ENCODE assay signal across 8 cellular contexts in the genomic region with DNA sequence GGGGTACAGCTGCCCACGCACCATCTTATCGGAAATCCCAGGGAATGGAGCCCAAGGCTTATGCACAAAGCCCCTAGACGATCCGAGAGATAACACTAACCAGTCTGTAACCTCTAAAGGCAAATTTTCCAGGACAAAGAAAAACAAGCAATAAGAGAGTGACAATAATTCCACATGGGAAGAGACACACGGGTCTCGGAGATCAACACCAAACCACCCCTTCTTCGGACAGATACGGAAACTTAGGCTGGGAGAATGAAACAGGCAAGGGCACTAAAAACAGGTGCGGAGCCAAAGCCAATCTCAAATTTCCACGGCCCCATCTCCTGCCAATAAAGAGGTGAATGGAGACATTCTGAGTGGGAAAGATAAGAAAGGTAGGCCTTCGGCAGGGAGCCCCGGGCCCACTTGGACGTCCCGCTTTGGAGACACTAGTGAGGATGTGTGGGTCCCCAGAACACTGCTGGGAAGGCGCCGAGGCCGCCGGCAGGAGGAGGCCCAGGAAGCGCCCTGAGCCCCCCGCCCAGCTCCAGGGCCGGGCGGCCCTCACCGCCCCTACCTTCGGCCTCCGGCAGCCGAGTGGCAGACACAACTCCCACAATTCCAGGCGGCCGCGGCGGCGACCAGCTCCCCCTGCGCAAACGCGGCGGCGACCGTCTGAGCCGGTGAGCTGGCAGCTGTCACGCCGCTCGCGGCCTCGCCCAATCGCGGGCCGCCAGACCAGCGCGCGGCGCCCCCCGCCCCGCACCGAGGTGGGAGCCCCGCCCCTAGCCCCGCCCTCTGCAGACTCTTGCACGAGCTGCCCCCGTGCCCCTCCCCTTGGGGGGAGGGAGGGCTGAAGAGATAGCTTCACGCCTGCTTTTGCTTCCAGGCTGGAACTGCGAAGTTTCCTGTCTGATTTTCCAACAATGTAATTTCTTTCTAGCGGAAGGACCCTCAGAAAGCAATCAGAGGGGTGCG. TPM values are rescaled to one million over a fixed set of nuclear protein-coding genes. Genes with fewer than 3 reads are reported as not detected.
A peak's percentile ranks its signal among the peaks of the same experiment; 100 is the strongest.
DNase-seq lines count a peak whose midpoint lies in the region; ATAC-seq and TF ChIP-seq lines count a peak whose summit lies in the region.

TSS of gene SIL1 (minus strand) at position 659 of the 960 bp plus-strand sequence. CDS start 70,525 bp downstream, outside the sequence.

- no peaks in the 10 kb centered on the region for H3K27me3 ChIP-seq in right atrium auricular region
- no peaks in the 10 kb centered on the region for H3K27me3 ChIP-seq in psoas muscle (ENCODE audit: insufficient read depth in 3 of 3, low read length in 2 of 3)

- TF ChIP-seq POLR2A in GM18505 (IDR thresholded peaks at IDR 0.05; ENCODE audit: borderline replicate concordance, extremely low read depth, insufficient read depth, insufficient read length) = peak; percentile 97

- peak within 1 kb of the TSS; percentile 65 to 72 for H3K4me3 ChIP-seq in right atrium auricular region
- H3K4me3 ChIP-seq in psoas muscle = peak within 1 kb of the TSS; percentile 76
- H3K4me3 ChIP-seq in urinary bladder (ENCODE audit: low read depth, low read length) = peak within 1 kb of the TSS; percentile 64

- intact Hi-C loops in T-helper 2 cell treated with Interferon-gamma antibody and Interleukin-4, amounts not matched to agents 100 ng/mL and 5 ng/mL, for 36 hours (cut with micrococcal nuclease) = loop anchor here (2.0 to 5.0 kb wide), 9 partner anchors 74 to 655 kb away; partner anchors contain the start of genes ETF1, HSPA9, MATR3 and PAIP2
- intact Hi-C loops in psoas muscle (cut with DNase I) = loop anchor here (2.0 to 10.0 kb wide), 2 partner anchors 19 to 63 kb away; no protein-coding TSS in a partner anchor

- peaks cover 0 to 16% of the 10 kb centered on the region in 2 donors for H3K4me1 ChIP-seq in right atrium auricular region
- peaks cover 5% of the 10 kb centered on the region for H3K4me1 ChIP-seq in psoas muscle
- H3K4me1 ChIP-seq in urinary bladder (ENCODE audit: insufficient read depth) = no peaks in the 10 kb centered on the region

- H3K9me3 ChIP-seq in right atrium auricular region = no peaks in the 10 kb centered on the region
- H3K9me3 ChIP-seq in psoas muscle = no peaks in the 10 kb centered on the region

- H3K36me3 ChIP-seq in right atrium auricular region (no peaks in the 10 kb centered on the region), psoas muscle (ENCODE audit: insufficient read depth in 1 of 2, low read depth in 1 of 2) (peaks cover 2 to 10% of the 10 kb centered on the region in 2 donors), urinary bladder (ENCODE audit: insufficient read depth) (no peaks in the 10 kb centered on the region)

- DNase-seq in NCI-H1930 (lab: John Stamatoyannopoulos, UW) (peak; percentile 69 to 86), anterior cingulate cortex (lab: John Stamatoyannopoulos, UW) (peak; percentile 71 to 98 (median 94)), right atrium auricular region (ENCODE audit: low spot score) (peak; percentile 96), psoas muscle (peak; percentile 98 to 99)

- ATAC-seq in GM18505 (IDR thresholded peaks at IDR 0.05; ENCODE audit: unreplicated experiment) (peak; percentile 98), HG02970 (IDR thresholded peaks at IDR 0.05; ENCODE audit: low FRiP score, unreplicated experiment) (peak; percentile 95), psoas muscle (peak; percentile 98 to 99 (median 98))

- WGBS in psoas muscle, 3 donors = 1 to 2% (median 1%) methylated on average over 54 to 61 of the region's 61 CpGs
- 1% methylated on average over 61 of the region's 61 CpGs for WGBS in urinary bladder

- no peak for TF ChIP-seq CTCF in right atrium auricular region (IDR thresholded peaks at IDR 0.05)
- no peak for TF ChIP-seq CTCF in psoas muscle (IDR thresholded peaks at IDR 0.05)

- peak within 1 kb of the TSS; percentile 96 to 97 for H3K27ac ChIP-seq in right atrium auricular region
- H3K27ac ChIP-seq in psoas muscle = peak within 1 kb of the TSS; percentile 93
- peak within 1 kb of the TSS; percentile 87 for H3K27ac ChIP-seq in urinary bladder (ENCODE audit: low read depth)

RNA-seq across cellular contexts. Expression of gene SIL1, which starts in this region (rescaled TPM):
- 18.7 and 21.6 TPM in 2 replicates for total RNA-seq in T-helper 2 cell treated with Interferon-gamma antibody and Interleukin-4, amounts not matched to agents 100 ng/mL and 5 ng/mL, for 36 hours
- total RNA-seq in right atrium auricular region = 10 to 100 TPM; 32.7 to 41.3 TPM
- 10 to 100 TPM; 37.3 to 52.9 (median 39.4) TPM for total RNA-seq in psoas muscle
- 10 to 100 TPM; 27.1 to 50.3 (median 47.8) TPM for polyA plus RNA-seq in psoas muscle
- 31.5 TPM for total RNA-seq in urinary bladder
- 49.8 TPM for polyA plus RNA-seq in urinary bladder

Comparison
In these comparisons a context has a peak if more than half of its experiments do, and no peak if none do; other contexts are left out.
1. Peak in every context shown above with its lines: DNase-seq, ATAC-seq, H3K4me3 ChIP-seq and H3K27ac ChIP-seq.